11 cellular contexts compared by ENCODE assay signal in the genomic region with DNA sequence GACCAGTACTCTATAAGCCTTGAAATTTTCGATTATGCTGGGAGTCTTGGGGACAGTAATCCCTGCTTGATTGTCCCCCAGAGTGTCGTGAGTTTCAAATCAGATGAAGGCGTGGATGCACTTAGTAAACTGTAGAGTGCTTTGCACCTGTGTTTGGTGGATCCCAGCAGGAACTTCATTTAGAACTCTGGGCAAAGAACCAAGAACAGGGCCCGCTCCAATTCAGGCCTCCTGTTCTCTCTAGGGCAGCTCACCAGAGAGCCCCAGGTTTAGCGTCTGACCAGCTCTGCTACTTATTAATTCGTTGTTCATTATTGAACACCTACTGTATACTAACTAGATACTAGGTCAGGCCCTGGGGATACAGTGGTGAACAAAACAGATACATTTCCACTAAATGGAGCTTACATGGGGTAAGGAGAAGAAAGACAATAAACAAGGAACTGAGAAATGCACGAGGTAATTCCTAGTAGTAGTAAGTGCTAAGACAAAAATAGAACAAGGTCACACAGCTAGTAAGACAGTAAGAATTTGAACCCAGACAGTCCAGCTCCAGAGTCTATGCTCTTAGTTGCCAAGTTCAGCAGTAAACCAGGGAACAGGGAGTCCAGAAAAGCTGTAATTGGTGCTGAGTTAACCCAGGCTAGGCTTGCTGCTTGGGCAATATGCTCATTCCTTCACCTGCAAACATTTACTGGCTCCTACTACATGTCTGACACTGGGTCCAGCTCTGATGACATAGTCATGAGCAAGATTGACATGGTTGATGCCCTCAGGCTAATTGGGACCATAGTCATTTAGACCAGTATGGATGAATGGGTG. TPM values are rescaled to one million over a fixed set of nuclear protein-coding genes. Genes with fewer than 3 reads are reported as not detected.
DNase-seq lines count a peak whose midpoint lies in the region; ATAC-seq and TF ChIP-seq lines count a peak whose summit lies in the region.
"Had no signal": no experiment of that assay in that cellular context is flagged by ENCODE, and none has a peak within 500 bp of the region (broad histone marks: within the 10 kb centered on the region; RNA-seq: fewer than 3 reads in every experiment).

No MANE protein-coding gene starts in this region.

- DNase-seq in CD4-positive, CD25-positive, alpha-beta regulatory T cell, result peak in 1 of 3 donors; percentile 18
- no peak for DNase-seq in Karpas-422
- peak; percentile 54 for DNase-seq in mammary epithelial cell
- DNase-seq in naive B cell, result peak; percentile 20
- no peak for DNase-seq in AG20443 (ENCODE audit: low spot score)
- no peak for DNase-seq in effector CD8-positive, alpha-beta T cell (lab: John Stamatoyannopoulos, UW)
- no peak for DNase-seq in stimulated activated CD4-positive, alpha-beta T cell treated with anti-CD3 and anti-CD28 coated beads, Interleukin-12 subunit alpha, Interleukin-12 subunit beta, amount 100 ng/mL, for 4 hours

- H3K9me2 ChIP-seq in Karpas-422 (replicated peaks; ENCODE audit: insufficient read depth, low read length), result no peaks in the 10 kb centered on the region

- BruUV-seq in mammary epithelial cell (replicated peaks; lab: Mats Ljungman, UMichigan), result no TSS peak

- in situ Hi-C loops in mammary epithelial cell (cut with MboI; ENCODE audit: low sequenced_read_pairs in 2 of 2), result no loop called here

- 92% methylated on average over 7 of the region's 7 CpGs for WGBS in mammary epithelial cell (ENCODE audit: low coverage, missing lambda C conversion rate)

- no peaks in the 10 kb centered on the region for H4K20me1 ChIP-seq in Karpas-422 (ENCODE audit: insufficient read depth, low read depth, low read length)
- H4K20me1 ChIP-seq in mammary epithelial cell (ENCODE audit: insufficient read depth, low read length), result no peaks in the 10 kb centered on the region

- H3K79me2 ChIP-seq in Karpas-422 (ENCODE audit: low read length) (peaks cover 41% of the 10 kb centered on the region), mammary epithelial cell (ENCODE audit: insufficient read depth, low read length) (no peaks in the 10 kb centered on the region)
- H3K79me2 ChIP-seq: parathyroid adenoma had no signal

- H3K4me1 Mint-ChIP-seq in CD4-positive, CD25-positive, alpha-beta regulatory T cell, result peaks cover 14 to 62% (median 41%) of the 10 kb centered on the region in 4 donors
- peaks cover 42 to 68% (median 65%) of the 10 kb centered on the region in 3 donors for H3K4me1 Mint-ChIP-seq in naive B cell

- TF ChIP-seq CTCF in mammary epithelial cell (conservative IDR thresholded peaks at IDR 0.05 in 1 of 2, IDR thresholded peaks at IDR 0.05 in 1 of 2; ENCODE audit: extremely low read depth in 1 of 2, insufficient read depth in 1 of 2, low read depth in 1 of 2, low read length in 2 of 2), result no peak

- H3K4me2 ChIP-seq in Karpas-422 (ENCODE audit: low read depth, low read length, poor library complexity, severe bottlenecking), result peak overlapping the region; percentile 93
- no peak overlapping the region for H3K4me2 ChIP-seq in mammary epithelial cell (ENCODE audit: insufficient read depth, low read depth, low read length)
- H3K4me2 ChIP-seq: PC-9 had no signal

- H3K27me3 ChIP-seq in CD4-positive, CD25-positive, alpha-beta regulatory T cell (ENCODE audit: control insufficient read depth, insufficient read depth, low read length), result no peaks in the 10 kb centered on the region
- H3K27me3 ChIP-seq in Karpas-422 (ENCODE audit: low read length) (no peaks in the 10 kb centered on the region), mammary epithelial cell (ENCODE audit: insufficient read depth, low read length) (no peaks in the 10 kb centered on the region)

- peak overlapping the region; percentile 73 for H3K4me3 ChIP-seq in CD4-positive, CD25-positive, alpha-beta regulatory T cell (ENCODE audit: low read depth, low read length)
- H3K4me3 ChIP-seq in Karpas-422 (ENCODE audit: low read length) (peak overlapping the region; percentile 87), mammary epithelial cell (replicated peaks in 1 of 3; ENCODE audit: insufficient read depth in 1 of 3, low read depth in 2 of 3, low read length in 3 of 3) (no peak overlapping the region)
- H3K4me3 ChIP-seq: PC-9 had no signal

- CTCF ChIA-PET in mammary epithelial cell (lab: Charles Lee; ENCODE audit: low non-redundant PET), result no interaction called here

- H3K9ac ChIP-seq in Karpas-422 (ENCODE audit: low read length) (peak overlapping the region; percentile 95), mammary epithelial cell (ENCODE audit: insufficient read depth, low read length) (no peak overlapping the region)
- H3K9ac ChIP-seq: parathyroid adenoma had no signal

- ATAC-seq in CD4-positive, CD25-positive, alpha-beta regulatory T cell (ENCODE audit: low read depth in 2 of 2), result no peak
- ATAC-seq in naive B cell (ENCODE audit: low read depth in 2 of 2) (peak; percentile 32 to 34), HG03342 (IDR thresholded peaks at IDR 0.05; ENCODE audit: unreplicated experiment) (no peak)

- H3K27me3 Mint-ChIP-seq in CD4-positive, CD25-positive, alpha-beta regulatory T cell, result no peaks in the 10 kb centered on the region
- no peaks in the 10 kb centered on the region for H3K27me3 Mint-ChIP-seq in naive B cell

- H2AFZ ChIP-seq in Karpas-422 (ENCODE audit: low read length) (no peak overlapping the region), mammary epithelial cell (ENCODE audit: low read depth, low read length) (no peak overlapping the region)
- H2AFZ ChIP-seq: PC-9 had no signal

- intact Hi-C loops in mammary epithelial cell (cut with micrococcal nuclease), result loop anchor here (2.0 kb wide), 1 partner anchor 51 kb away; a partner anchor contains a TSS

- dilution Hi-C loops in mammary epithelial cell (cut with HindIII; ENCODE audit: low sequenced_read_pairs), result no loop called here

- peak overlapping the region; percentile 89 to 98 (median 97) for H3K27ac Mint-ChIP-seq in CD4-positive, CD25-positive, alpha-beta regulatory T cell
- H3K27ac Mint-ChIP-seq in naive B cell, result peak overlapping the region; percentile 44 to 93 (median 84)

- H3K27ac ChIP-seq in CD4-positive, CD25-positive, alpha-beta regulatory T cell (ENCODE audit: insufficient read depth, low read length, poor library complexity, severe bottlenecking), result peak overlapping the region; percentile 31
- no peak overlapping the region for H3K27ac ChIP-seq in Karpas-422 (ENCODE audit: low read length)
- no peak overlapping the region for H3K27ac ChIP-seq in mammary epithelial cell (ENCODE audit: insufficient read depth, low read depth, low read length)
- H3K27ac ChIP-seq: PC-9 had no signal

- peak overlapping the region; percentile 92 to 98 (median 95) for H3K4me3 Mint-ChIP-seq in CD4-positive, CD25-positive, alpha-beta regulatory T cell
- H3K4me3 Mint-ChIP-seq in naive B cell, result peak overlapping the region; percentile 78 to 95 (median 91)

- H3K36me3 Mint-ChIP-seq in CD4-positive, CD25-positive, alpha-beta regulatory T cell, result peaks cover 31% of the 10 kb centered on the region
- no peaks in the 10 kb centered on the region for H3K36me3 Mint-ChIP-seq in naive B cell

- H3K4me1 ChIP-seq in CD4-positive, CD25-positive, alpha-beta regulatory T cell (ENCODE audit: control insufficient read depth, insufficient read depth, low read length, poor library complexity, severe bottlenecking), result peaks cover 37% of the 10 kb centered on the region
- H3K4me1 ChIP-seq in Karpas-422 (ENCODE audit: low read length) (peaks cover 27% of the 10 kb centered on the region), mammary epithelial cell (ENCODE audit: insufficient read depth, low read length) (peaks cover 10% of the 10 kb centered on the region)
- H3K4me1 ChIP-seq: parathyroid adenoma had no signal

- peaks cover 0 to under 1% (median 0%) of the 10 kb centered on the region in 7 donors for H3K9me3 Mint-ChIP-seq in CD4-positive, CD25-positive, alpha-beta regulatory T cell
- no peaks in the 10 kb centered on the region for H3K9me3 Mint-ChIP-seq in naive B cell

- H3K36me3 ChIP-seq in CD4-positive, CD25-positive, alpha-beta regulatory T cell (ENCODE audit: control insufficient read depth, insufficient read depth, low read length), result peaks cover 10% of the 10 kb centered on the region
- peaks cover 32% of the 10 kb centered on the region for H3K36me3 ChIP-seq in Karpas-422 (ENCODE audit: insufficient read depth, low read length)
- no peaks in the 10 kb centered on the region for H3K36me3 ChIP-seq in mammary epithelial cell (ENCODE audit: insufficient read depth, low read length)

- H3K9me3 ChIP-seq in CD4-positive, CD25-positive, alpha-beta regulatory T cell (ENCODE audit: control insufficient read depth in 2 of 2, low read length in 2 of 2), result no peaks in the 10 kb centered on the region
- H3K9me3 ChIP-seq in Karpas-422 (ENCODE audit: low read length), result no peaks in the 10 kb centered on the region
- no peaks in the 10 kb centered on the region for H3K9me3 ChIP-seq in mammary epithelial cell (replicated peaks; ENCODE audit: insufficient read depth, low read length)

RNA-seq across cellular contexts. Expression of a gene that starts 1.7 kb away (rescaled TPM):
- total RNA-seq in CD4-positive, CD25-positive, alpha-beta regulatory T cell, result 12.3 TPM
- polyA plus RNA-seq in CD4-positive, CD25-positive, alpha-beta regulatory T cell, result 10 to 100 TPM; 31.8 to 43.5 (median 36.0) TPM
- total RNA-seq in Karpas-422 (2014; rRNA removed; shearing (Covaris generic); ENCODE audit: low replicate concordance), result 90.5 and 90.8 TPM in 2 replicates
- 10 to 100 TPM in 1 of 2 donors, 1 to 10 TPM in 1; 1.5 to 23.5 TPM for total RNA-seq in mammary epithelial cell
- 1.9 TPM for polyA plus RNA-seq in mammary epithelial cell
- polyA minus RNA-seq in mammary epithelial cell, result 0.78 TPM
- 10 to 100 TPM; 22.2 to 49.8 (median 34.8) TPM for polyA plus RNA-seq in naive B cell (ENCODE audit: low read depth in 6 of 6)
- total RNA-seq: PC-9 had no signal

RNA-seq across cellular contexts. Expression of a gene that starts 29.1 kb away (rescaled TPM):
- total RNA-seq in CD4-positive, CD25-positive, alpha-beta regulatory T cell, result 27.2 TPM
- polyA plus RNA-seq in CD4-positive, CD25-positive, alpha-beta regulatory T cell, result 1 to 10 TPM; 4.3 to 8.0 (median 5.8) TPM
- total RNA-seq in Karpas-422 (2014; rRNA removed; shearing (Covaris generic); ENCODE audit: low replicate concordance), result not detected in 2 replicates
- under 1 TPM; under 0.01 to 0.31 TPM for total RNA-seq in mammary epithelial cell
- polyA plus RNA-seq in mammary epithelial cell, result not detected
- not detected for polyA minus RNA-seq in mammary epithelial cell
- polyA plus RNA-seq in naive B cell (ENCODE audit: low read depth in 6 of 6), result 10 to 100 TPM in 5 of 6 donors, 1 to 10 TPM in 1; 7.4 to 19.6 (median 15.7) TPM
- total RNA-seq: glomerular endothelial cell, PC-9 had no signal

RNA-seq across cellular contexts. Expression of a gene that starts 51.0 kb away (rescaled TPM):
- 120 TPM for total RNA-seq in CD4-positive, CD25-positive, alpha-beta regulatory T cell
- polyA plus RNA-seq in CD4-positive, CD25-positive, alpha-beta regulatory T cell, result 10 to 100 TPM; 24.9 to 32.3 (median 30.6) TPM
- 53.6 and 97.8 TPM in 2 replicates for total RNA-seq in Karpas-422 (2014; rRNA removed; shearing (Covaris generic); ENCODE audit: low replicate concordance)
- 10 to 100 TPM; 30.5 to 47.9 TPM for total RNA-seq in mammary epithelial cell
- polyA plus RNA-seq in mammary epithelial cell (28.3 TPM), naive B cell (ENCODE audit: low read depth in 6 of 6) (10 to 100 TPM; 35.7 to 47.9 (median 38.8) TPM)
- polyA minus RNA-seq in mammary epithelial cell, result 90.3 TPM

Comparison
In these comparisons a context has a peak if more than half of its experiments do, and no peak if none do; other contexts are left out.
1. ATAC-seq: peak in naive B cell (2 of 2); none in CD4-positive, CD25-positive, alpha-beta regulatory T cell (0 of 2) and HG03342 (single experiment).
2. DNase-seq: peak in mammary epithelial cell (single experiment) and naive B cell (single experiment); none in Karpas-422 (single experiment), AG20443 (single experiment), effector CD8-positive, alpha-beta T cell (single experiment) and stimulated activated CD4-positive, alpha-beta T cell treated with anti-CD3 and anti-CD28 coated beads, Interleukin-12 subunit alpha, Interleukin-12 subunit beta, amount 100 ng/mL, for 4 hours (single experiment).
3. H3K4me3 ChIP-seq: peak in CD4-positive, CD25-positive, alpha-beta regulatory T cell (single experiment) and Karpas-422 (single experiment); none in mammary epithelial cell (0 of 3).
4. RNA of a gene that starts 29.1 kb away (total RNA-seq): 27.2 TPM in CD4-positive, CD25-positive, alpha-beta regulatory T cell (single experiment); under 0.01 to 0.31 TPM in mammary epithelial cell and not detected in Karpas-422; every median in the first group is over 10 times any median in the second.